ENCODE assay signal across 16 cellular contexts in genomic region chr2:141528990-141529389, GRCh38.
DNase-seq lines count a peak whose midpoint lies in the region; ATAC-seq, FAIRE-seq and TF ChIP-seq lines count a peak whose summit lies in the region.
"Had no signal": no experiment of that assay in that cellular context is flagged by ENCODE, and none has a peak within 500 bp of the region (broad histone marks: within the 10 kb centered on the region; RNA-seq: fewer than 3 reads in every experiment).

No MANE protein-coding gene starts in this region.

- RAD21 ChIA-PET in GM12878 (lab: Charles Lee; ENCODE audit: unreplicated experiment) = no interaction called here

- TF ChIP-seq RAD21 in GM12878 (IDR thresholded peaks at IDR 0.05; ENCODE audit: insufficient read depth, low read depth, low read length) = no peak

- no peaks in the 10 kb centered on the region for H3K27me3 ChIP-seq in GM12878 (replicated peaks in 1 of 2; ENCODE audit: control insufficient read depth in 2 of 2, insufficient read depth in 2 of 2, low read length in 1 of 2)

- H2AFZ ChIP-seq in GM12878 (ENCODE audit: control insufficient read depth, low read depth, low read length) = no peak overlapping the region

- TF ChIP-seq EP300 in GM12878 (IDR thresholded peaks at IDR 0.05; ENCODE audit: borderline replicate concordance in 1 of 2, control insufficient read depth in 1 of 2, low read depth in 2 of 2, low read length in 2 of 2) = no peak

- in situ Hi-C loops in GM12878 (cut with MboI) = no loop called here

- DNase-seq in GM12878 (ENCODE audit: low read depth, low spot score) (no peak), NCI-H345 (lab: John Stamatoyannopoulos, UW) (no peak), Right ventricle myocardium inferior (ENCODE audit: missing footprints) (no peak), NCI-H526 treated with DMSO at 0.1 percent for 48 hours (lab: John Stamatoyannopoulos, UW) (no peak)
- DNase-seq: activated CD4-positive, alpha-beta T cell treated with anti-CD3 and anti-CD28 coated beads, Interleukin-2, amount 50 U/mL, for 1 hour; effector CD4-positive, alpha-beta T cell; hypothalamus; mucosa of descending colon; NCI-H1436 treated with DMSO at 0.1 percent for 48 hours; right cardiac atrium; stimulated activated CD4-positive, alpha-beta T cell treated with anti-CD3 and anti-CD28 coated beads, Interleukin-1b, Interleukin-23, amount 100 ng/mL, for 48 hours; trophoblast cell had no signal

- intact Hi-C loops in GM12878 (cut with micrococcal nuclease; ENCODE audit: unreplicated experiment) (no loop called here), Right ventricle myocardium inferior (cut with DNase I) (no loop called here)

- no peaks in the 10 kb centered on the region for H3K36me3 ChIP-seq in GM12878 (ENCODE audit: control insufficient read depth in 2 of 2, insufficient read depth in 2 of 2, low read length in 1 of 2)

- H4K20me1 ChIP-seq in GM12878 (ENCODE audit: control insufficient read depth, insufficient read depth) = no peaks in the 10 kb centered on the region

- POLR2A ChIA-PET in GM12878 (lab: Charles Lee) = no interaction called here

- H3K9me3 ChIP-seq in GM12878 (replicated peaks; ENCODE audit: control insufficient read depth, insufficient read depth, low read length) = no peaks in the 10 kb centered on the region
- H3K9me3 ChIP-seq: mucosa of descending colon had no signal

- TF ChIP-seq POLR2A in GM18505 (IDR thresholded peaks at IDR 0.05; ENCODE audit: borderline replicate concordance, extremely low read depth, insufficient read depth, insufficient read length) (no peak), GM12878 (IDR thresholded peaks at IDR 0.05; ENCODE audit: low read depth, low read length) (no peak)

- H3K4me1 ChIP-seq in GM12878 (ENCODE audit: control insufficient read depth, insufficient read depth, low read length) = 0 out of 2 replicates have a peak, but pooled peaks cover 3% of the 10 kb centered on the region

- no TSS peak for BruUV-seq in GM12878 (replicated peaks; lab: Mats Ljungman, UMichigan)

- no peak for FAIRE-seq in GM12878 (lab: Jason Lieb, UNC)

- H3K27ac ChIP-seq in GM12878 (ENCODE audit: control insufficient read depth, insufficient read depth) = no peak overlapping the region

- no peak for TF ChIP-seq CTCF in GM12878 (IDR thresholded peaks at IDR 0.05 in 2 of 3, conservative IDR thresholded peaks at IDR 0.05 in 1 of 3; ENCODE audit: control insufficient read depth in 2 of 3, extremely low read depth in 1 of 3, insufficient read depth in 1 of 3, low read depth in 3 of 3, low read length in 3 of 3)

- no peaks in the 10 kb centered on the region for H3K79me2 ChIP-seq in GM12878 (ENCODE audit: control insufficient read depth, insufficient read depth, low read length)

- ATAC-seq in GM18505 (IDR thresholded peaks at IDR 0.05; ENCODE audit: unreplicated experiment) (peak; percentile 92), GM21576 (IDR thresholded peaks at IDR 0.05; ENCODE audit: unreplicated experiment) (peak; percentile 70), HG03066 (IDR thresholded peaks at IDR 0.05; ENCODE audit: low read depth, unreplicated experiment) (peak; percentile 78), GM12878 (peak; percentile 44), HG03139 (IDR thresholded peaks at IDR 0.05; ENCODE audit: unreplicated experiment) (no peak), Right ventricle myocardium inferior (no peak)
- ATAC-seq: mucosa of descending colon, right cardiac atrium had no signal

- SMC1A ChIA-PET in GM12878 (lab: Charles Lee; ENCODE audit: uncharacterized antibody, unreplicated experiment) = interaction anchor here (1.7 kb wide), 1 partner anchor 11 kb away, joined by 4 read pairs; no protein-coding TSS in a partner anchor

- WGBS in GM12878 (ENCODE audit: insufficient coverage, insufficient replicate concordance, low lambda C conversion rate, missing lambda C conversion rate) = 22% methylated on average over 5 of the region's 5 CpGs

- CTCF ChIA-PET in GM12878 (lab: Yijun Ruan, JAX) = interaction anchor here (2.8 kb wide), 1 partner anchor 12 kb away, joined by 8 read pairs; no protein-coding TSS in a partner anchor

- H3K9ac ChIP-seq in GM12878 (ENCODE audit: control insufficient read depth, insufficient read depth, low read length) = no peak overlapping the region

- peak overlapping the region; percentile 38; the same call in 1 of the 2 replicates for H3K4me2 ChIP-seq in GM12878 (ENCODE audit: control insufficient read depth, insufficient read depth)

- H3K4me3 ChIP-seq in GM12878 = no peak overlapping the region
- H3K4me3 ChIP-seq: mucosa of descending colon had no signal

TF ChIP-seq in GM12878, 131 proteins besides CTCF, POLR2A, EP300 and RAD21:
- TF ChIP-seq TBL1XR1 (IDR thresholded peaks at IDR 0.05; ENCODE audit: low read depth, low read length) (0 out of 2 replicates have a peak, but pooled peaks have one; percentile 18), TAF1 (IDR thresholded peaks at IDR 0.05; ENCODE audit: borderline replicate concordance, low read depth, low read length) (no peak), JUNB (IDR thresholded peaks at IDR 0.05) (peak; percentile 33), MEF2A (IDR thresholded peaks at IDR 0.05; ENCODE audit: insufficient read depth, low read depth, low read length) (peak; percentile 96), NFIC (IDR thresholded peaks at IDR 0.05; ENCODE audit: low read depth, low read length) (peak; percentile 49), RUNX3 (IDR thresholded peaks at IDR 0.05; ENCODE audit: low read length) (peak; percentile 51), YBX1 (IDR thresholded peaks at IDR 0.05) (no peak), ATF2 (IDR thresholded peaks at IDR 0.05; ENCODE audit: low read length) (peak; percentile 79), ETV6 (conservative IDR thresholded peaks at IDR 0.05 in 1 of 2, IDR thresholded peaks at IDR 0.05 in 1 of 2; ENCODE audit: borderline replicate concordance in 1 of 2, low read depth in 1 of 2) (peak in 1 of 2 experiments; percentile 15; a peak in 1 of 4 replicates), PKNOX1 (IDR thresholded peaks at IDR 0.05) (no peak)

Comparison
In these comparisons a context has a peak if more than half of its experiments do, and no peak if none do; other contexts are left out.
1. ATAC-seq: peak in GM18505 (single experiment), GM21576 (single experiment), HG03066 (single experiment) and GM12878 (single experiment); none in HG03139 (single experiment) and Right ventricle myocardium inferior (single experiment).